Comparison of ENCODE assay signal across 8 cellular contexts in the genomic region with DNA sequence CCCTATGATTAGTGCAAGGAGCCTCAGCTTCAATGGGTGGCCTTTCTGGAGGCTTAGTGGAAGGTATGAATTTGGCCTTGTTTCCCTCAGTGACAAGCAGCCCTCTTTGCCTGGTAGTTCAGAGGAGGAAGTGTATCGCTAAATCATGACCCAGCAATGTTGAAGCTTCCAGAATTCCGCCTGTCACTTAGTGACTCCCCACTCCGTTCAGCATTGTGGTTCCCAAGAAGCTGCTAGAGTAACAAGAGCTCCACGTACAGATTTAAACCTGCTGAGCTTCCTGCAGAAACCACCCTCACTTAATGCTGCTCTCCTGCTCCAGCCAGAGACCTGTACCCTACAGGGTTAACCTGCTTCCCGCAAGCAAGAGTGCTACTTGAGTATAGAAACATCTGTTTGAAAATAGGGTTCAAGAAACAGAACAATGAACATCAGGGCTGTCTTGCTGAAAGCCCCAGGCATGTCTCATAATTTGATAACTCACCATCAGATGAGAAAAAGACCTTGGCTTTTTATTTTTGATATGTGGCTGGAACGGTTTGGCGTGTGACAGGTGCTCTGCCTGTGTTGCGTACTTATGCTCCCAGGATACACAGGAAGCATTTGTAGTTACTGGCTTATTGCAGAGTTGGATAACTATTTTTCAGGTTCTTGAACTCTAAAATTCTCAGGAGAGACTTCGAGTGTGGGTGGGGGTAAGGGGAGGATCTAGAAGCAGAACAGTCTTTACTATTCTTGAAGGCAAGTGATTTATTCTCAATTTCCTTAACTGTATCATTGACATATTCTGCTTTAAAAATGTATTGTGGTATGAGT.
DNase-seq lines count a peak whose midpoint lies in the region; ATAC-seq lines count a peak whose summit lies in the region.

No MANE protein-coding gene starts in this region.

- no peaks in the 10 kb centered on the region for H3K36me3 ChIP-seq in ES-I3 (ENCODE audit: insufficient read depth, low read length)
- H3K36me3 ChIP-seq in SJCRH30 = no peaks in the 10 kb centered on the region
- no peaks in the 10 kb centered on the region for H3K36me3 ChIP-seq in iPS-18a (ENCODE audit: control insufficient read depth, low read depth, low read length)
- peaks cover 0 to 2% (median 2%) of the 10 kb centered on the region in 3 donors for H3K36me3 ChIP-seq in skeletal muscle tissue (ENCODE audit: control insufficient read depth in 3 of 3, insufficient read depth in 3 of 3, low read length in 3 of 3)

- DNase-seq in SJCRH30 (peak in 1 of 2 experiments; percentile 45), germinal center (ENCODE audit: low spot score) (no peak)
- DNase-seq in activated CD8-positive, alpha-beta memory T cell treated with anti-CD3 and anti-CD28 coated beads, Interleukin-2, amount 50 U/mL, for 4 hours = no peak

- H3K4me3 ChIP-seq in SJCRH30 = peak overlapping the region; percentile 91
- peak overlapping the region; percentile 64 for H3K4me3 ChIP-seq in iPS-18a (ENCODE audit: low read length)
- peak overlapping the region; percentile 85 to 93 (median 92) for H3K4me3 ChIP-seq in skeletal muscle tissue (ENCODE audit: low read length in 3 of 3)

- H3K27me3 ChIP-seq in SJCRH30 (no peaks in the 10 kb centered on the region), iPS-18a (ENCODE audit: control insufficient read depth, insufficient read depth, low read length) (peaks cover 93% of the 10 kb centered on the region), skeletal muscle tissue (ENCODE audit: control insufficient read depth in 3 of 3, insufficient read depth in 3 of 3, low read length in 3 of 3) (no peaks in the 10 kb centered on the region)

- H3K9ac ChIP-seq in ES-I3 (ENCODE audit: low read depth, low read length) = peak overlapping the region; percentile 52; the same call in 1 of the 2 replicates
- H3K9ac ChIP-seq in iPS-18a (ENCODE audit: low read length) = no peak overlapping the region
- H3K9ac ChIP-seq in skeletal muscle tissue (ENCODE audit: low read depth in 1 of 3, low read length in 3 of 3) = peak overlapping the region; percentile 88 to 95 (median 94)

- H3K4me1 ChIP-seq in ES-I3 (ENCODE audit: insufficient read depth, low read length) = peaks cover 34% of the 10 kb centered on the region
- no peaks in the 10 kb centered on the region; the same call in 1 of the 2 replicates for H3K4me1 ChIP-seq in SJCRH30
- peaks cover 52% of the 10 kb centered on the region for H3K4me1 ChIP-seq in iPS-18a (ENCODE audit: control insufficient read depth, low read depth, low read length)
- peaks cover 37 to 45% (median 41%) of the 10 kb centered on the region in 3 donors for H3K4me1 ChIP-seq in skeletal muscle tissue (ENCODE audit: control insufficient read depth in 3 of 3, insufficient read depth in 3 of 3, low read length in 3 of 3)

- ATAC-seq in HG03039 (IDR thresholded peaks at IDR 0.05; ENCODE audit: unreplicated experiment) = no peak
- ATAC-seq in HG02938 (IDR thresholded peaks at IDR 0.05; ENCODE audit: unreplicated experiment) = no peak

- H3K9me3 ChIP-seq in ES-I3 (ENCODE audit: control insufficient read depth, insufficient read depth, low read length) (no peaks in the 10 kb centered on the region), SJCRH30 (replicated peaks) (no peaks in the 10 kb centered on the region), iPS-18a (ENCODE audit: control insufficient read depth, low read depth, low read length) (no peaks in the 10 kb centered on the region), skeletal muscle tissue (ENCODE audit: control insufficient read depth in 3 of 3, low read length in 3 of 3) (no peaks in the 10 kb centered on the region)

- H3K27ac ChIP-seq in SJCRH30 = no peak overlapping the region
- no peak overlapping the region for H3K27ac ChIP-seq in iPS-18a (ENCODE audit: low read length)
- H3K27ac ChIP-seq in skeletal muscle tissue (ENCODE audit: low read depth, low read length) = peak overlapping the region; percentile 74
